Comparison of ENCODE assay signal across 16 cellular contexts in genomic region chr7:479115-479947, GRCh38. TPM values are rescaled to one million over a fixed set of nuclear protein-coding genes. Genes with fewer than 3 reads are reported as not detected.
DNase-seq lines count a peak whose midpoint lies in the region; ATAC-seq, FAIRE-seq and TF ChIP-seq lines count a peak whose summit lies in the region.
"Had no signal": no experiment of that assay in that cellular context is flagged by ENCODE, and none has a peak within 500 bp of the region (broad histone marks: within the 10 kb centered on the region; RNA-seq: fewer than 3 reads in every experiment).

No MANE protein-coding gene starts in this region.

- WGBS in A549 (ENCODE audit: missing lambda C conversion rate), result 71% methylated on average over 20 of the region's 20 CpGs
- 51 to 66% (median 57%) methylated on average over 20 of the region's 20 CpGs for WGBS in psoas muscle, 3 donors

- ATAC-seq in A549, result peak; percentile 7 to 17; a peak in 2 of 6 replicates
- no peak for ATAC-seq in GM23338
- ATAC-seq in psoas muscle, result peak in 3 of 4 donors; percentile 34 to 83 (median 61)
- no peak for ATAC-seq in HG03196 (IDR thresholded peaks at IDR 0.05; ENCODE audit: unreplicated experiment)
- ATAC-seq: left lobe of liver had no signal

- H3K4me3 Mint-ChIP-seq in GM23338 (no peak overlapping the region), chondrocyte (ENCODE audit: unreplicated experiment) (no peak overlapping the region)
- H3K4me3 Mint-ChIP-seq: activated CD4-positive, alpha-beta T cell treated with anti-CD3 and anti-CD28 coated beads, Interleukin-2, amount 10 ng/mL, durations not matched to agents 7 days and 5 days; stimulated activated naive CD8-positive, alpha-beta T cell treated with anti-CD3 and anti-CD28 coated beads, Interleukin-15, Interleukin-2, amounts not matched to agents 100 ng/mL and 50 ng/mL, for 24 hours had no signal

- H3K36me3 Mint-ChIP-seq in GM23338 (ENCODE audit: low read depth) (peaks cover 7% of the 10 kb centered on the region), chondrocyte (ENCODE audit: low read depth) (no peaks in the 10 kb centered on the region)

- H3K9me2 ChIP-seq in GM23338 (ENCODE audit: insufficient read depth), result peaks cover 9% of the 10 kb centered on the region; the same call in 1 of the 2 replicates

- peaks cover 8% of the 10 kb centered on the region for H3K4me1 ChIP-seq in A549
- H3K4me1 ChIP-seq in GM23338 (ENCODE audit: insufficient read depth), result no peaks in the 10 kb centered on the region
- peaks cover 5% of the 10 kb centered on the region for H3K4me1 ChIP-seq in psoas muscle

- DNase-seq in A549 (ENCODE audit: low read depth in 1 of 2, low spot score in 1 of 2), result no peak
- no peak for DNase-seq in GM23338 (ENCODE audit: low spot score)
- DNase-seq in chondrocyte (ENCODE audit: low spot score), result peak; percentile 54
- peak in 1 of 2 donors; percentile 46 for DNase-seq in psoas muscle
- DNase-seq in NCI-H748 (lab: John Stamatoyannopoulos, UW; ENCODE audit: unreplicated experiment), result no peak
- DNase-seq in activated T-cell treated with anti-CD3 and anti-CD28 coated beads, Interleukin-2, amount 50 U/mL, for 1 hour, result no peak
- DNase-seq in hepatic stellate cell (ENCODE audit: low spot score), result no peak
- DNase-seq: activated CD4-positive, alpha-beta T cell treated with anti-CD3 and anti-CD28 coated beads, Interleukin-2, amount 10 ng/mL, durations not matched to agents 7 days and 5 days; GDM1; GOT3; NCI-H146; NCI-H446 had no signal

- POLR2A ChIA-PET in A549 (lab: Yijun Ruan, JAX), result no interaction called here

- TF ChIP-seq RAD21 in A549 (conservative IDR thresholded peaks at IDR 0.05 in 1 of 2, IDR thresholded peaks at IDR 0.05 in 1 of 2), result no peak

- H3K9me3 Mint-ChIP-seq in GM23338 (peaks cover 10% of the 10 kb centered on the region), chondrocyte (ENCODE audit: low read depth) (peaks cover 16% of the 10 kb centered on the region)

- no peak overlapping the region for H3K27ac Mint-ChIP-seq in GM23338
- H3K27ac Mint-ChIP-seq in chondrocyte (ENCODE audit: unreplicated experiment), result no peak overlapping the region
- H3K27ac Mint-ChIP-seq: activated CD4-positive, alpha-beta T cell treated with anti-CD3 and anti-CD28 coated beads, Interleukin-2, amount 10 ng/mL, durations not matched to agents 7 days and 5 days; stimulated activated naive CD8-positive, alpha-beta T cell treated with anti-CD3 and anti-CD28 coated beads, Interleukin-15, Interleukin-2, amounts not matched to agents 100 ng/mL and 50 ng/mL, for 24 hours had no signal

- no peaks in the 10 kb centered on the region for H3K36me3 ChIP-seq in GM23338 (ENCODE audit: insufficient read depth)
- H3K36me3 ChIP-seq in psoas muscle (ENCODE audit: insufficient read depth in 1 of 2, low read depth in 1 of 2), result no peaks in the 10 kb centered on the region
- H3K36me3 ChIP-seq: pancreas had no signal

- H3K27me3 Mint-ChIP-seq in GM23338 (ENCODE audit: insufficient read depth, low read depth, poor library complexity), result no peaks in the 10 kb centered on the region
- H3K27me3 Mint-ChIP-seq in chondrocyte (ENCODE audit: low read depth), result peaks cover 10% of the 10 kb centered on the region

- intact Hi-C loops in psoas muscle (cut with DNase I), result no loop called here

- FAIRE-seq in A549 (lab: Jason Lieb, UNC), result no peak
- FAIRE-seq: pancreas had no signal

- TF ChIP-seq CTCF in A549 (IDR thresholded peaks at IDR 0.05) (no peak), GM23338 (conservative IDR thresholded peaks at IDR 0.05; ENCODE audit: low read depth in 2 of 2) (no peak), chondrocyte (IDR thresholded peaks at IDR 0.05) (no peak), psoas muscle (IDR thresholded peaks at IDR 0.05) (no peak)

- no peaks in the 10 kb centered on the region for H3K27me3 ChIP-seq in GM23338 (ENCODE audit: insufficient read depth)
- peaks cover 0 to 7% (median 0%) of the 10 kb centered on the region in 3 donors for H3K27me3 ChIP-seq in psoas muscle (ENCODE audit: insufficient read depth in 3 of 3, low read length in 2 of 3)
- H3K27me3 ChIP-seq: pancreas had no signal

- TF ChIP-seq POLR2A in A549 (IDR thresholded peaks at IDR 0.05; ENCODE audit: low read length), result no peak

- no peak for TF ChIP-seq EP300 in A549 (IDR thresholded peaks at IDR 0.05)

- no peaks in the 10 kb centered on the region for H3F3A ChIP-seq in GM23338 (replicated peaks; ENCODE audit: low read depth)

- CTCF ChIA-PET in A549 (lab: Yijun Ruan, JAX), result no interaction called here

- H3K4me1 Mint-ChIP-seq in GM23338 (peaks cover 10% of the 10 kb centered on the region), chondrocyte (ENCODE audit: low read depth) (peaks cover 17% of the 10 kb centered on the region)
- H3K4me1 Mint-ChIP-seq: activated CD4-positive, alpha-beta T cell treated with anti-CD3 and anti-CD28 coated beads, Interleukin-2, amount 10 ng/mL, durations not matched to agents 7 days and 5 days had no signal

- H4K20me1 ChIP-seq in GM23338 (replicated peaks; ENCODE audit: insufficient read depth), result no peaks in the 10 kb centered on the region

- peak overlapping the region; percentile 47; the same call in 1 of the 2 replicates for H2AFZ ChIP-seq in GM23338

- no peaks in the 10 kb centered on the region for H3K9me3 ChIP-seq in A549
- H3K9me3 ChIP-seq in psoas muscle, result no peaks in the 10 kb centered on the region
- H3K9me3 ChIP-seq: pancreas had no signal

- no peak overlapping the region for H3K27ac ChIP-seq in A549
- H3K27ac ChIP-seq in GM23338 (ENCODE audit: low read depth), result no peak overlapping the region
- peak overlapping the region; percentile 55 for H3K27ac ChIP-seq in psoas muscle
- H3K27ac ChIP-seq: pancreas had no signal

- H3K4me2 ChIP-seq in A549 (no peak overlapping the region), GM23338 (no peak overlapping the region)

- H3K4me3 ChIP-seq in A549 (no peak overlapping the region), GM23338 (no peak overlapping the region), psoas muscle (no peak overlapping the region)
- H3K4me3 ChIP-seq: pancreas had no signal

- H3K79me2 ChIP-seq in GM23338 (replicated peaks; ENCODE audit: insufficient read depth), result no peaks in the 10 kb centered on the region

TF ChIP-seq in A549, 52 proteins besides CTCF, POLR2A, EP300 and RAD21:
- no peak for TF ChIP-seq HEYL (CRISPR knock-in tag; IDR thresholded peaks at IDR 0.05)

TF ChIP-seq in GM23338, 12 proteins besides CTCF, POLR2A, EP300 and RAD21 (continues in another document):
- no peak for TF ChIP-seq ZNF331 (CRISPR knock-in tag; IDR thresholded peaks at IDR 0.05; ENCODE audit: low read depth)
- TF ChIP-seq STAT1 (IDR thresholded peaks at IDR 0.05; ENCODE audit: unreplicated experiment), result no peak

RNA-seq across cellular contexts. Expression of gene PDGFA, which starts 40.3 kb away (rescaled TPM):
- polyA plus RNA-seq in A549 (2011; rRNA removed), result 11.3 and 12.8 TPM in 2 replicates
- 7.4 and 8.4 TPM in 2 replicates for polyA plus RNA-seq in A549 (2012; cell fraction: cytosol; rRNA removed)
- polyA plus RNA-seq in A549 (2012; cell fraction: nucleus; rRNA removed), result 8.7 and 12.6 TPM in 2 replicates
- polyA plus RNA-seq in A549 (2017; fragmentation: RNase III; extraction: RNeasy Plus Mini Kit Qiagen cat#74134 plus additional on column Dnase treatment), result 14.2 to 16.3 TPM (median 14.9 TPM) in 3 replicates
- polyA minus RNA-seq in A549 (2011; rRNA and poly(A)+ RNA removed), result 34.7 and 41.5 TPM in 2 replicates
- total RNA-seq in GM23338 (2014; rRNA removed; shearing (Covaris generic)), result 32.2 and 43.1 TPM in 2 replicates
- polyA plus RNA-seq in GM23338 (2016; fragmentation: Nextera tagmentation; extraction: Ambion mirVana), result 35.6 and 39.5 TPM in 2 replicates
- 38.1 to 72.5 TPM (median 70.6 TPM) in 3 replicates for total RNA-seq in chondrocyte
- total RNA-seq in psoas muscle, result 10 to 100 TPM; 13.9 to 30.4 (median 19.2) TPM
- 10 to 100 TPM in 2 of 3 donors, 1 to 10 TPM in 1; 9.1 to 24.4 (median 15.3) TPM for polyA plus RNA-seq in psoas muscle

Comparison
In these comparisons a context has a peak if more than half of its experiments do, and no peak if none do; other contexts are left out.
1. ATAC-seq: peak in A549 (2 of 2) and psoas muscle (3 of 4); none in GM23338 (single experiment) and HG03196 (single experiment).